Comparison of ENCODE assay signal across 16 cellular contexts in genomic region chr3:186004209-186004608, GRCh38.
DNase-seq lines count a peak whose midpoint lies in the region; ATAC-seq and TF ChIP-seq lines count a peak whose summit lies in the region.
"Had no signal": no experiment of that assay in that cellular context is flagged by ENCODE, and none has a peak within 500 bp of the region (broad histone marks: within the 10 kb centered on the region; RNA-seq: fewer than 3 reads in every experiment).

No MANE protein-coding gene starts in this region.

- H3K9me3 Mint-ChIP-seq in nephron progenitor cell, result peaks cover 11% of the 10 kb centered on the region

- no peaks in the 10 kb centered on the region for H3K27me3 Mint-ChIP-seq in nephron progenitor cell (ENCODE audit: low read depth, poor library complexity)

- H3K36me3 ChIP-seq in Loucy (ENCODE audit: insufficient read depth, low read length), result no peaks in the 10 kb centered on the region

- H2AFZ ChIP-seq in Loucy (ENCODE audit: low read length), result no peak overlapping the region

- no peaks in the 10 kb centered on the region for H3K9me3 ChIP-seq in Loucy (ENCODE audit: insufficient read depth, low read depth, low read length)
- H3K9me3 ChIP-seq: SK-N-SH had no signal

- TF ChIP-seq CTCF in GM13977 (IDR thresholded peaks at IDR 0.05; ENCODE audit: extremely low read depth, insufficient read depth, missing control alignments), result no peak
- TF ChIP-seq CTCF in Loucy (conservative IDR thresholded peaks at IDR 0.05; ENCODE audit: low read length), result no peak
- no peak for TF ChIP-seq CTCF in nephron progenitor cell (IDR thresholded peaks at IDR 0.05)

- H3K27ac Mint-ChIP-seq in nephron progenitor cell, result no peak overlapping the region
- H3K27ac Mint-ChIP-seq: B cell had no signal

- peaks cover 10% of the 10 kb centered on the region for H3K4me1 ChIP-seq in Loucy (ENCODE audit: insufficient read depth, low read length, poor library complexity, severe bottlenecking)

- no peaks in the 10 kb centered on the region for H3K4me1 Mint-ChIP-seq in nephron progenitor cell
- H3K4me1 Mint-ChIP-seq: B cell had no signal

- no peaks in the 10 kb centered on the region; the same call in 1 of the 2 replicates for H3F3A ChIP-seq in Loucy (ENCODE audit: low read depth)

- H4K20me1 ChIP-seq in Loucy (ENCODE audit: insufficient read depth, low read length, poor library complexity, severe bottlenecking), result no peaks in the 10 kb centered on the region

- ATAC-seq in GM21390 (IDR thresholded peaks at IDR 0.05; ENCODE audit: unreplicated experiment), result peak; percentile 36
- ATAC-seq in HG03095 (IDR thresholded peaks at IDR 0.05; ENCODE audit: unreplicated experiment), result peak; percentile 35
- no peak for ATAC-seq in GM21367 (IDR thresholded peaks at IDR 0.05; ENCODE audit: unreplicated experiment)
- no peak for ATAC-seq in HG03135 (IDR thresholded peaks at IDR 0.05; ENCODE audit: unreplicated experiment)

- DNase-seq in GM13977 (ENCODE audit: low spot score), result peak; percentile 22
- DNase-seq in T-helper 1 cell, result no peak
- no peak for DNase-seq in nephron progenitor cell
- DNase-seq: Kasumi-1, MM.1S, NCI-H1105, NCI-H2081 treated with DMSO at 0.1 percent for 48 hours, NCI-H748 treated with DMSO at 0.1 percent for 48 hours, SHP77, SK-N-SH had no signal

- no peak overlapping the region for H3K4me3 Mint-ChIP-seq in nephron progenitor cell
- H3K4me3 Mint-ChIP-seq: B cell had no signal

- H3K4me2 ChIP-seq in Loucy (ENCODE audit: low read depth, low read length, poor library complexity, severe bottlenecking), result no peak overlapping the region
- H3K4me2 ChIP-seq: SK-N-SH had no signal

- H3K9me2 ChIP-seq in Loucy (replicated peaks; ENCODE audit: low read depth, low read length), result no peaks in the 10 kb centered on the region
- H3K9me2 ChIP-seq: SK-N-SH had no signal

- H3K79me2 ChIP-seq in Loucy (ENCODE audit: insufficient read depth, low read length), result no peaks in the 10 kb centered on the region

- H3K9ac ChIP-seq in Loucy (ENCODE audit: low read depth, low read length, poor library complexity, severe bottlenecking), result peak overlapping the region; percentile 40
- H3K9ac ChIP-seq: SK-N-SH had no signal

- H3K4me3 ChIP-seq in Loucy (ENCODE audit: low read length, poor library complexity, severe bottlenecking), result no peak overlapping the region

- no peaks in the 10 kb centered on the region for H3K27me3 ChIP-seq in Loucy (ENCODE audit: insufficient read depth, low read length, poor library complexity, severe bottlenecking)

- in situ Hi-C loops in GM13977 (cut with MboI; ENCODE audit: low pct_unique_long_range_greater_than_20kb, low sequenced_read_pairs, unreplicated experiment), result no loop called here

- H3K36me3 Mint-ChIP-seq in nephron progenitor cell (ENCODE audit: low read depth), result no peaks in the 10 kb centered on the region

Comparison
In these comparisons a context has a peak if more than half of its experiments do, and no peak if none do; other contexts are left out.
1. ATAC-seq: peak in GM21390 (single experiment) and HG03095 (single experiment); none in GM21367 (single experiment) and HG03135 (single experiment).